Comparison of ENCODE assay signal across 11 cellular contexts in the genomic region with DNA sequence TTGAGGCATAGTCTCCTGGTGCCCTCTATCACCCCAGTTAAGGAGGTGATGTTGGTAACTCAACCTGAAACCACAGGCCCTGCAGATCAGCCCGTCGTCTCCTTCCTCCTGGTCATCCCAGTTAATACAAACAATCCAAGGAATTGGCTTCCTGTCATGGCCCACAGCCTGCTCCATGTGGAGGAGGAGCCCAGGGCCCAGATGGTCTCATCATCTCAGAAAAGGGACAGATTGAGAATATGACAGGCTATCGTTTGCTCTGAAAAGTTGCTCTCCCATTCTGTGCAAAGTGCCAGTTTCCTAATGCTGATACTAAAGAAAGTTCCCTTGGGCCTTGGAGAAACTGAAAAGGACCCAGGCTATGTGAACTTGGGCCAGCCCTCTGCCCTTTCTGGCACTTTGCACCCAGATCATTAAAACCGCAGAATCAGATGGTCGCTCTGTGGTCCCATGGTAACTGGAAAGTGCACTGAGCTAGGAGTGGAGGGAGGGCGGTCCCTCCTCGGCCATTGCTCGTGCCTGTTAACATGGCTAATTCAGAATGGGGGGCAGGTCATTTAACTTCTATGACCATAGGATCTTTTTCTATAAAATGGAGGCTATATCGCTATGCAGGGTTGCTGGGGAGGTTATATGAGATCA. TPM values are rescaled to one million over a fixed set of nuclear protein-coding genes. Genes with fewer than 3 reads are reported as not detected.
DNase-seq lines count a peak whose midpoint lies in the region; ATAC-seq and TF ChIP-seq lines count a peak whose summit lies in the region.
"Had no signal": no experiment of that assay in that cellular context is flagged by ENCODE, and none has a peak within 500 bp of the region (broad histone marks: within the 10 kb centered on the region; RNA-seq: fewer than 3 reads in every experiment).

No MANE protein-coding gene starts in this region.

- 30 to 36% methylated on average over 9 of the region's 9 CpGs for WGBS in aorta, 2 donors

- H3K9me3 ChIP-seq in muscle layer of colon (ENCODE audit: low read length) (no peaks in the 10 kb centered on the region), aorta (ENCODE audit: control insufficient read depth, low read length) (no peaks in the 10 kb centered on the region)

- peaks cover 66% of the 10 kb centered on the region for H3K4me1 ChIP-seq in muscle layer of colon (ENCODE audit: insufficient read depth, low read length)
- H3K4me1 ChIP-seq in aorta (ENCODE audit: control insufficient read depth in 1 of 2, insufficient read depth in 2 of 2, low read length in 2 of 2), result peaks cover 0 to 12% of the 10 kb centered on the region in 2 donors

- peak; percentile 78 for DNase-seq in Right ventricle myocardium inferior (ENCODE audit: missing footprints)
- no peak for DNase-seq in cardiac septum (ENCODE audit: low spot score)
- DNase-seq in choroid plexus epithelial cell (ENCODE audit: low read depth), result peak; percentile 11
- no peak for DNase-seq in aorta
- DNase-seq in NCI-H748 (lab: John Stamatoyannopoulos, UW; ENCODE audit: unreplicated experiment), result no peak
- no peak for DNase-seq in mucosa of gallbladder (ENCODE audit: low spot score)
- DNase-seq: DND-41, NCI-H1417 treated with DMSO at 0.1 percent for 48 hours had no signal

- intact Hi-C loops in Right ventricle myocardium inferior (cut with DNase I) (no loop called here), cardiac septum (cut with DNase I) (no loop called here), aorta (cut with DNase I) (loop anchor here in 1 of 2 donors (1.0 kb wide), 1 partner anchor 28 kb away; no protein-coding TSS in a partner anchor)

- H3K27me3 ChIP-seq in muscle layer of colon (ENCODE audit: control insufficient read depth in 1 of 2, insufficient read depth in 2 of 2, low read length in 2 of 2) (no peaks in the 10 kb centered on the region), aorta (ENCODE audit: control insufficient read depth in 1 of 2, insufficient read depth in 2 of 2, low read length in 1 of 2) (no peaks in the 10 kb centered on the region)

- no peak overlapping the region for H3K4me3 ChIP-seq in choroid plexus epithelial cell (ENCODE audit: low read depth, low read length)
- no peak overlapping the region for H3K4me3 ChIP-seq in muscle layer of colon (ENCODE audit: low read depth in 1 of 2, low read length in 2 of 2)
- H3K4me3 ChIP-seq in aorta (ENCODE audit: low read length in 2 of 2), result no peak overlapping the region

- H3K36me3 ChIP-seq in muscle layer of colon (ENCODE audit: insufficient read depth, low read length) (no peaks in the 10 kb centered on the region), aorta (ENCODE audit: control insufficient read depth in 1 of 2, insufficient read depth in 2 of 2, low read length in 1 of 2) (no peaks in the 10 kb centered on the region)

- ATAC-seq in Right ventricle myocardium inferior (peak; percentile 7), aorta (ENCODE audit: low FRiP score) (no peak), GM19324 (IDR thresholded peaks at IDR 0.05; ENCODE audit: low FRiP score, unreplicated experiment) (no peak)

- TF ChIP-seq CTCF in choroid plexus epithelial cell (conservative IDR thresholded peaks at IDR 0.05; ENCODE audit: low read depth, low read length), result no peak

- H3K27ac ChIP-seq in muscle layer of colon (ENCODE audit: low read depth, low read length), result peak overlapping the region; percentile 87
- H3K27ac ChIP-seq in aorta (ENCODE audit: low read depth in 1 of 2, low read length in 2 of 2), result peak overlapping the region; percentile 88 to 95

- H3K9ac ChIP-seq in muscle layer of colon (ENCODE audit: low read length), result no peak overlapping the region

RNA-seq across cellular contexts. Expression of a gene that starts 0.7 kb away (rescaled TPM):
- total RNA-seq in Right ventricle myocardium inferior, result 9.6 TPM
- 4.0 TPM for total RNA-seq in cardiac septum
- total RNA-seq in aorta, result 1 to 10 TPM; 4.0 to 4.5 TPM
- under 1 TPM in 1 of 2 donors, not detected in 1; 0.82 TPM for polyA plus RNA-seq in aorta
- total RNA-seq in mucosa of gallbladder, result 0.83 TPM

RNA-seq across cellular contexts. Expression of a gene that starts 2.6 kb away (rescaled TPM):
- total RNA-seq in Right ventricle myocardium inferior (8.1 TPM), cardiac septum (1.5 TPM), aorta (10 to 100 TPM; 14.2 to 23.1 TPM), mucosa of gallbladder (2.0 TPM)
- polyA plus RNA-seq in aorta, result 10 to 100 TPM; 17.4 to 25.7 TPM

RNA-seq across cellular contexts. Expression of a gene that starts 38.4 kb away (rescaled TPM):
- total RNA-seq in Right ventricle myocardium inferior, result not detected
- not detected for total RNA-seq in cardiac septum
- total RNA-seq in aorta, result not detected
- polyA plus RNA-seq in aorta, result not detected
- not detected for total RNA-seq in mucosa of gallbladder
- total RNA-seq: subcutaneous adipose tissue had no signal

RNA-seq across cellular contexts. Expression of a gene that starts 49.3 kb away (rescaled TPM):
- total RNA-seq in Right ventricle myocardium inferior (not detected), cardiac septum (not detected), aorta (not detected), mucosa of gallbladder (not detected)
- not detected for polyA plus RNA-seq in aorta
- total RNA-seq: subcutaneous adipose tissue had no signal

Comparison
In these comparisons a context has a peak if more than half of its experiments do, and no peak if none do; other contexts are left out.
1. DNase-seq: peak in Right ventricle myocardium inferior (single experiment) and choroid plexus epithelial cell (single experiment); none in cardiac septum (single experiment), aorta (0 of 2), NCI-H748 (single experiment) and mucosa of gallbladder (single experiment).